In the genomic region with DNA sequence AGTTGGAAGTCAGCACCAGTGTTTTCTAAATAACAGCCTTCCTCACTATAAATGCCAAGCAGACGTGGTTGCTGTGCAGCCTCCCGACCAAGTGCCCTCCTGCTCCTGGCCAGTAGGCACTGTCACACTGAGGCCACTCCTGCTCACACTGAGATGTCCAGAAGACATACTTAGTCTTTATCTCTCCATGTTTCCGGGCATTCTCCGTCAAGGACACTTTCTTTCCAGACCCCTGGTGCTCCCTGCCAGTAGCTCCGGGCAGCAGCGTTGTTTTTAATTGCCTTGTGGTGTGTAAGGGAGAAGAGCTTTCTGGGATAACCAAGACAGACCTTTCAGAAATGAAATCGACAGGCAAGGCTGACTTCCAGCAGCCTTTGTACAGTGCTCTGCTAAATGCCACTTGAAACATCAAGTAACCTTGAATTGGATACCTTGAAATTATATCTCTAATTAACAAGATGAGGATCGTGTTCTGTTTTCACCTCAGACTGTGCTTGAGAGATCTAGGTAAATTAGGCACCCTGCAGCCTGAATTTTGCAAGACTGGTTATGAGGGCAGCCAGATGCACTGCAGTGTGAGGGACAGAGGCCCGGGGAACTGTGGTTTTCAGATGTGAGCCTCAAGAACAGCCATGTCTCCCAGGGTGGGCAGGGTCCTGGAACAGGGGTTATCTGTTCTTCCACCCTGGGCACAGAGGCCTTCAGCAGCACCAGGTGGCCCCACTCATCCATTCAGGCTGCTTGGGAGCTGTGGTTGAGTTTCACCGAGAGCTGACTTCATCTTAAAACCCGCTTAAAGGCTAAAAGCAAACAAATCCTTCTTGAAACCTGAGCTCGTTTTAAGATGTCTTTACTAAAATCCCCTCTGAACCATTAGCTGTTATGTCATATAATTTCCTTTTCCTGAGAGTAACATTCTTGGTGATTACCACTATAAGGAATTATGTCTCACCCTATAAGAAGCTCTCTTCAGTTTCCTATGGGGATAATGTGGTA, we compare ENCODE assay signal across 8 cellular contexts. TPM values are rescaled to one million over a fixed set of nuclear protein-coding genes. Genes with fewer than 3 reads are reported as not detected.
DNase-seq lines count a peak whose midpoint lies in the region; ATAC-seq, FAIRE-seq and TF ChIP-seq lines count a peak whose summit lies in the region.

No MANE protein-coding gene starts in this region.

- H3K9me3 ChIP-seq in astrocyte (ENCODE audit: insufficient read depth, low read depth, low read length) = no peaks in the 10 kb centered on the region
- no peaks in the 10 kb centered on the region for H3K9me3 ChIP-seq in CD8-positive, alpha-beta T cell (ENCODE audit: low read length)

- intact Hi-C loops in activated CD4-positive, alpha-beta T cell treated with anti-CD3 and anti-CD28 coated beads, Interleukin-2, amount 10 ng/mL, durations not matched to agents 24 days and 14 days (cut with micrococcal nuclease) = loop anchor here (10.0 kb wide), 2 partner anchors 462 to 1422 kb away; no protein-coding TSS in a partner anchor
- intact Hi-C loops in CD8-positive, alpha-beta T cell (cut with DNase I, micrococcal nuclease) = loop anchor here in 1 of 2 experiments (10.0 kb wide), 2 partner anchors 122 to 1062 kb away; no protein-coding TSS in a partner anchor

- ATAC-seq in left lobe of liver = peak; percentile 35
- ATAC-seq in CD8-positive, alpha-beta T cell = no peak
- ATAC-seq in stimulated activated memory B cell treated with anti-CD40 and anti-IgM and Interleukin-4, amounts not matched to agents 10 μg/mL and 1 μg/mL and 100 μg/mL, for 72 hours = no peak

- H3K27me3 Mint-ChIP-seq in activated CD4-positive, alpha-beta T cell treated with anti-CD3 and anti-CD28 coated beads, Interleukin-2, amount 10 ng/mL, durations not matched to agents 24 days and 14 days = peaks cover 18% of the 10 kb centered on the region
- H3K27me3 Mint-ChIP-seq in astrocyte (ENCODE audit: low read depth, unreplicated experiment) = no peaks in the 10 kb centered on the region
- no peaks in the 10 kb centered on the region for H3K27me3 Mint-ChIP-seq in CD8-positive, alpha-beta T cell (ENCODE audit: low read depth)
- H3K27me3 Mint-ChIP-seq in stimulated activated memory B cell treated with anti-CD40 and anti-IgM and Interleukin-4, amounts not matched to agents 10 μg/mL and 1 μg/mL and 100 μg/mL, for 72 hours = peaks cover 20% of the 10 kb centered on the region

- peaks cover 32% of the 10 kb centered on the region for H3K4me1 ChIP-seq in astrocyte (ENCODE audit: insufficient read depth, low read length)
- H3K4me1 ChIP-seq in CD8-positive, alpha-beta T cell (ENCODE audit: insufficient read depth, low read length) = no peaks in the 10 kb centered on the region

- H3K27ac Mint-ChIP-seq in activated CD4-positive, alpha-beta T cell treated with anti-CD3 and anti-CD28 coated beads, Interleukin-2, amount 10 ng/mL, durations not matched to agents 24 days and 14 days = no peak overlapping the region
- peak overlapping the region; percentile 74 for H3K27ac Mint-ChIP-seq in astrocyte (ENCODE audit: unreplicated experiment)
- H3K27ac Mint-ChIP-seq in CD8-positive, alpha-beta T cell = no peak overlapping the region
- no peak overlapping the region for H3K27ac Mint-ChIP-seq in stimulated activated memory B cell treated with anti-CD40 and anti-IgM and Interleukin-4, amounts not matched to agents 10 μg/mL and 1 μg/mL and 100 μg/mL, for 72 hours

- POLR2A ChIA-PET in CD8-positive, alpha-beta T cell (lab: Charles Lee) = no interaction called here

- CTCF ChIA-PET in CD8-positive, alpha-beta T cell (lab: Charles Lee) = no interaction called here

- H3K9me3 Mint-ChIP-seq in activated CD4-positive, alpha-beta T cell treated with anti-CD3 and anti-CD28 coated beads, Interleukin-2, amount 10 ng/mL, durations not matched to agents 24 days and 14 days = no peaks in the 10 kb centered on the region
- no peaks in the 10 kb centered on the region for H3K9me3 Mint-ChIP-seq in astrocyte (ENCODE audit: unreplicated experiment)
- H3K9me3 Mint-ChIP-seq in CD8-positive, alpha-beta T cell = no peaks in the 10 kb centered on the region
- H3K9me3 Mint-ChIP-seq in stimulated activated memory B cell treated with anti-CD40 and anti-IgM and Interleukin-4, amounts not matched to agents 10 μg/mL and 1 μg/mL and 100 μg/mL, for 72 hours = no peaks in the 10 kb centered on the region

- peak overlapping the region; percentile 60 for H3K4me2 ChIP-seq in astrocyte (ENCODE audit: low read length)

- H3K4me3 ChIP-seq in astrocyte (ENCODE audit: insufficient read depth, low read depth, low read length) = no peak overlapping the region
- no peak overlapping the region for H3K4me3 ChIP-seq in CD8-positive, alpha-beta T cell (ENCODE audit: low read depth, low read length)

- no peaks in the 10 kb centered on the region for H3K36me3 Mint-ChIP-seq in activated CD4-positive, alpha-beta T cell treated with anti-CD3 and anti-CD28 coated beads, Interleukin-2, amount 10 ng/mL, durations not matched to agents 24 days and 14 days (ENCODE audit: low read depth)
- peaks cover 10% of the 10 kb centered on the region for H3K36me3 Mint-ChIP-seq in astrocyte (ENCODE audit: low read depth, unreplicated experiment)
- H3K36me3 Mint-ChIP-seq in CD8-positive, alpha-beta T cell = no peaks in the 10 kb centered on the region
- no peaks in the 10 kb centered on the region for H3K36me3 Mint-ChIP-seq in stimulated activated memory B cell treated with anti-CD40 and anti-IgM and Interleukin-4, amounts not matched to agents 10 μg/mL and 1 μg/mL and 100 μg/mL, for 72 hours

- peak overlapping the region; percentile 58 for H3K9ac ChIP-seq in astrocyte (ENCODE audit: low read length)

- no peak overlapping the region for H3K4me3 Mint-ChIP-seq in activated CD4-positive, alpha-beta T cell treated with anti-CD3 and anti-CD28 coated beads, Interleukin-2, amount 10 ng/mL, durations not matched to agents 24 days and 14 days
- H3K4me3 Mint-ChIP-seq in astrocyte (ENCODE audit: unreplicated experiment) = peak overlapping the region; percentile 5
- H3K4me3 Mint-ChIP-seq in CD8-positive, alpha-beta T cell = no peak overlapping the region
- no peak overlapping the region for H3K4me3 Mint-ChIP-seq in stimulated activated memory B cell treated with anti-CD40 and anti-IgM and Interleukin-4, amounts not matched to agents 10 μg/mL and 1 μg/mL and 100 μg/mL, for 72 hours

- peak; percentile 80 for FAIRE-seq in astrocyte (lab: Jason Lieb, UNC)

- H3K36me3 ChIP-seq in astrocyte (ENCODE audit: insufficient read depth, low read length) = no peaks in the 10 kb centered on the region
- H3K36me3 ChIP-seq in CD8-positive, alpha-beta T cell (ENCODE audit: insufficient read depth, low read length) = no peaks in the 10 kb centered on the region

- H2AFZ ChIP-seq in astrocyte (ENCODE audit: low read depth, low read length) = no peak overlapping the region

- peak overlapping the region; percentile 59 for H3K27ac ChIP-seq in astrocyte (ENCODE audit: low read depth, low read length)
- no peak overlapping the region for H3K27ac ChIP-seq in CD8-positive, alpha-beta T cell (ENCODE audit: low read depth, low read length)

- peak; percentile 46 for DNase-seq in activated CD4-positive, alpha-beta T cell treated with anti-CD3 and anti-CD28 coated beads, Interleukin-2, amount 10 ng/mL, durations not matched to agents 24 days and 14 days
- no peak for DNase-seq in activated CD4-positive, alpha-beta T cell treated with anti-CD3 and anti-CD28 coated beads, Interleukin-2, amount 50 U/mL, for 48 hours
- DNase-seq in astrocyte (ENCODE audit: low read depth) (peak; percentile 89), left lobe of liver (ENCODE audit: low spot score) (no peak), KBM-7 (no peak), DMS153 (lab: John Stamatoyannopoulos, UW) (no peak)
- DNase-seq in CD8-positive, alpha-beta T cell = no peak

- no peaks in the 10 kb centered on the region for H3K4me1 Mint-ChIP-seq in activated CD4-positive, alpha-beta T cell treated with anti-CD3 and anti-CD28 coated beads, Interleukin-2, amount 10 ng/mL, durations not matched to agents 24 days and 14 days
- H3K4me1 Mint-ChIP-seq in astrocyte (ENCODE audit: low read depth, unreplicated experiment) = peaks cover 49% of the 10 kb centered on the region
- no peaks in the 10 kb centered on the region for H3K4me1 Mint-ChIP-seq in CD8-positive, alpha-beta T cell (ENCODE audit: low read depth)
- no peaks in the 10 kb centered on the region for H3K4me1 Mint-ChIP-seq in stimulated activated memory B cell treated with anti-CD40 and anti-IgM and Interleukin-4, amounts not matched to agents 10 μg/mL and 1 μg/mL and 100 μg/mL, for 72 hours

- no peaks in the 10 kb centered on the region for H3K27me3 ChIP-seq in astrocyte (ENCODE audit: insufficient read depth, low read length)
- H3K27me3 ChIP-seq in CD8-positive, alpha-beta T cell (ENCODE audit: insufficient read depth, low read length) = no peaks in the 10 kb centered on the region

- no peak for TF ChIP-seq CTCF in astrocyte (IDR thresholded peaks at IDR 0.05; ENCODE audit: insufficient read depth, low read depth, low read length)
- no peak for TF ChIP-seq CTCF in CD8-positive, alpha-beta T cell (IDR thresholded peaks at IDR 0.05)

- H4K20me1 ChIP-seq in astrocyte (ENCODE audit: insufficient read depth, low read length) = peaks cover 28% of the 10 kb centered on the region

- H3K79me2 ChIP-seq in astrocyte (ENCODE audit: insufficient read depth, low read length) = peaks cover 64% of the 10 kb centered on the region

- in situ Hi-C loops in KBM-7 (cut with MboI; ENCODE audit: low pct_unique_long_range_greater_than_20kb, low sequenced_read_pairs) = no loop called here

RNA-seq across cellular contexts. Expression of gene SCHIP1, which starts 43.4 kb away (rescaled TPM):
- total RNA-seq in activated CD4-positive, alpha-beta T cell treated with anti-CD3 and anti-CD28 coated beads, Interleukin-2, amount 10 ng/mL, durations not matched to agents 24 days and 14 days = 0.05 TPM in 1 of 2 replicates, not detected in the other
- total RNA-seq in astrocyte (21.3 and 27.7 TPM in 2 replicates), left lobe of liver (2.3 TPM)
- total RNA-seq in CD8-positive, alpha-beta T cell = not detected

Comparison
In these comparisons a context has a peak if more than half of its experiments do, and no peak if none do; other contexts are left out.
1. DNase-seq: peak in activated CD4-positive, alpha-beta T cell treated with anti-CD3 and anti-CD28 coated beads, Interleukin-2, amount 10 ng/mL, durations not matched to agents 24 days and 14 days (single experiment) and astrocyte (single experiment); none in activated CD4-positive, alpha-beta T cell treated with anti-CD3 and anti-CD28 coated beads, Interleukin-2, amount 50 U/mL, for 48 hours (0 of 2), left lobe of liver (single experiment), CD8-positive, alpha-beta T cell (0 of 7), KBM-7 (single experiment) and DMS153 (single experiment).